ENCODE assay signal across 8 cellular contexts in the genomic region with DNA sequence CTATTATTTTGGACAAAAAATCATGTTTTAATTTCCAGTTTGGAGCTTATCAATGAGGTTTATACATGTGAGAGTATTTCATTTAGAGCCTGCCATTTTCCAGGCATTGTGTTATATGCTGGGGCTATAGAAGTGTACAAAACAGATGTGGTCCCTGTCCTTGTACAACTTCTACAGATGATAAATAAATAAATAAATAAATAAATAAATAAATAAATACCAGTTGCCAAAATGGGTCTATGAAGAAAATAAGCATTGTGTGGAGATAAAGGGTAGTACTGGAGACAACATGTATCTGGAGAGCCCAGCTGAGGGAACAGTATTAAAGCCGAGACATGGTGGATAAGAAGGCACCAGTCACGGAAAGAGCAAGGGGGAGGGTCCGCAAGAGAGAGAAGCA.
"Had no signal": no experiment of that assay in that cellular context is flagged by ENCODE, and none has a peak within 500 bp of the region (broad histone marks: within the 10 kb centered on the region; RNA-seq: fewer than 3 reads in every experiment).

No MANE protein-coding gene starts in this region.

- H3K4me3 ChIP-seq: GM12878 had no signal

- DNase-seq: GDM1, GF-D8 had no signal

- ATAC-seq: GM12878 had no signal

- FAIRE-seq: G401.6, GM12878, GM12891, GM12892, GM18507, GM19239 had no signal
